Comparison of ENCODE assay signal across 8 cellular contexts in genomic region chr13:37059136-37059847, GRCh38. TPM values are rescaled to one million over a fixed set of nuclear protein-coding genes. Genes with fewer than 3 reads are reported as not detected.
DNase-seq lines count a peak whose midpoint lies in the region; ATAC-seq and TF ChIP-seq lines count a peak whose summit lies in the region.

Gene SUPT20H, minus strand, starts transcription at chr13:37059688. Its CDS starts 8,198 bp downstream, at chr13:37051490.

- H3K27ac Mint-ChIP-seq in activated T-cell treated with anti-CD3 and anti-CD28 coated beads, Interleukin-2, amount 50 U/mL, for 24 hours: peak within 1 kb of the TSS; percentile 95

- H3K9ac ChIP-seq in mucosa of stomach (ENCODE audit: low read length): peak within 1 kb of the TSS; percentile 86

- peak; percentile 79 for DNase-seq in DMS53 treated with DMSO at 0.1 percent for 48 hours (lab: John Stamatoyannopoulos, UW; ENCODE audit: unreplicated experiment)
- DNase-seq in Jurkat, Clone E6-1 (ENCODE audit: low read depth, low spot score): peak; percentile 81
- peak; percentile 98 for DNase-seq in activated T-cell treated with anti-CD3 and anti-CD28 coated beads, Interleukin-2, amount 50 U/mL, for 24 hours
- peak; percentile 94 to 95 for DNase-seq in erythroblast (lab: John Stamatoyannopoulos, UW)
- DNase-seq in stimulated activated CD8-positive, alpha-beta memory T cell treated with anti-CD3 and anti-CD28 coated beads, Interleukin-4, amount 100 ng/mL, for 48 hours: peak; percentile 95

- no peaks in the 10 kb centered on the region for H3K36me3 ChIP-seq in mucosa of stomach (ENCODE audit: control insufficient read depth, insufficient read depth, low read length)

- H3K27me3 Mint-ChIP-seq in activated T-cell treated with anti-CD3 and anti-CD28 coated beads, Interleukin-2, amount 50 U/mL, for 24 hours: no peaks in the 10 kb centered on the region

- TF ChIP-seq POLR2A in erythroblast (IDR thresholded peaks at IDR 0.05; ENCODE audit: low read length): peak; percentile 84

- peaks cover 35% of the 10 kb centered on the region for H3K4me1 Mint-ChIP-seq in activated T-cell treated with anti-CD3 and anti-CD28 coated beads, Interleukin-2, amount 50 U/mL, for 24 hours (ENCODE audit: low read depth)

- H3K4me3 ChIP-seq in Jurkat, Clone E6-1 (ENCODE audit: low read length): peak within 1 kb of the TSS; percentile 91
- peak within 1 kb of the TSS; percentile 85 for H3K4me3 ChIP-seq in mucosa of stomach (ENCODE audit: low read length)

- no peaks in the 10 kb centered on the region for H3K9me3 ChIP-seq in mucosa of stomach (ENCODE audit: control insufficient read depth, low read length)

- H3K27me3 ChIP-seq in mucosa of stomach (ENCODE audit: control insufficient read depth, insufficient read depth, low read length): no peaks in the 10 kb centered on the region

- H3K36me3 Mint-ChIP-seq in activated T-cell treated with anti-CD3 and anti-CD28 coated beads, Interleukin-2, amount 50 U/mL, for 24 hours (ENCODE audit: low read depth): peaks cover 36% of the 10 kb centered on the region

- peak within 1 kb of the TSS; percentile 91 for H3K4me3 Mint-ChIP-seq in activated T-cell treated with anti-CD3 and anti-CD28 coated beads, Interleukin-2, amount 50 U/mL, for 24 hours

- H3K4me1 ChIP-seq in mucosa of stomach (ENCODE audit: control insufficient read depth, insufficient read depth, low read length): no peaks in the 10 kb centered on the region

- ATAC-seq in GM21717 (IDR thresholded peaks at IDR 0.05; ENCODE audit: unreplicated experiment): peak; percentile 98

- no peaks in the 10 kb centered on the region for H3K9me3 Mint-ChIP-seq in activated T-cell treated with anti-CD3 and anti-CD28 coated beads, Interleukin-2, amount 50 U/mL, for 24 hours

TF ChIP-seq in PFSK-1, 5 proteins besides CTCF, POLR2A, EP300 and RAD21:
- TF ChIP-seq SIN3A (IDR thresholded peaks at IDR 0.05; ENCODE audit: borderline replicate concordance, insufficient read depth, low read length) (no peak), FOXP2 (optimal IDR thresholded peaks at IDR 0.05; ENCODE audit: borderline replicate concordance, extremely low read depth, extremely low read length, insufficient read depth) (peak; percentile 27), TAF1 (IDR thresholded peaks at IDR 0.05; ENCODE audit: borderline replicate concordance, insufficient read depth, low read length) (0 out of 2 replicates have a peak, but pooled peaks have one; percentile 59), POLR2AphosphoS5 (IDR thresholded peaks at IDR 0.05; ENCODE audit: low read depth, low read length) (peak; percentile 70), REST (IDR thresholded peaks at IDR 0.05; ENCODE audit: insufficient read depth in 1 of 2, low read depth in 2 of 2, low read length in 2 of 2) (no peak)

RNA-seq across cellular contexts. Expression of gene SUPT20H, which starts in this region (rescaled TPM):
- 66.8 TPM for polyA plus RNA-seq in Jurkat, Clone E6-1 (2012; ENCODE audit: insufficient read depth, insufficient read length)
- polyA plus RNA-seq in PFSK-1 (2012; ENCODE audit: insufficient read length, low read depth): 16.9 TPM

Comparison
In these comparisons a context has a peak if more than half of its experiments do, and no peak if none do; other contexts are left out.
1. Peak in every context shown above with its lines: DNase-seq, ATAC-seq and H3K4me3 ChIP-seq.